ENCODE assay signal across 10 cellular contexts in the genomic region with DNA sequence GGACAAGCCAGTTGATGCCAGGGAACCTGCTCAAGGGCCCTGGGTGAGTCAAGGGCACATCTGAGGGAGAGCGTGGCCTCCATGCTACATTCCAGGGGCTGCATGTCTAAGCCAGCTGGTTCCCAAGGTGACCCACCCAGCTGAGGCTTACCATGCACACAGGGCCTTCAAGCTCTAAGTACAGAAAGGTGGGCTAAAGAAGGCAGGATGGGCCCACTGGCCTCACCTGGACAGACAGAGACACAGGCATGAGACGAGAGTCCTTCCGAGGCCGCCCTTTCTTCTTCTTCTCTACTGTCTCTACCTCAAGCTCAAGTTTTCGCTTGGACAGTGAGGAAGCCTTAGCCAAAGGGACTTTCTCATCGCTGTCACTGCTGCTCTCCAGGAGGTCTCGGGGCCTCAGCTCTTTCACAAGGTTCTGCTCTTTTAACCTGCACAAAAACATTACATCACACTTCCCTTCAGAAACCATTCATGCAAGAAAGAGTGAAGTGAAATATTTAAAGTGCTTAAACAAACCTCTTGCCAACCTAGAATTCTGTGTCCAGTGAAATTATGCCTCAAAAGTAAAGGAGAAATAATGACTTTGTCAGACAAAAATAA.
A peak's percentile ranks its signal among the peaks of the same experiment; 100 is the strongest.
DNase-seq lines count a peak whose midpoint lies in the region; ATAC-seq, FAIRE-seq and TF ChIP-seq lines count a peak whose summit lies in the region.
"Had no signal": no experiment of that assay in that cellular context is flagged by ENCODE, and none has a peak within 500 bp of the region (broad histone marks: within the 10 kb centered on the region; RNA-seq: fewer than 3 reads in every experiment).

No MANE protein-coding gene starts in this region.

- no peak for FAIRE-seq in HTR-8/SVneo (lab: Jason Lieb, UNC)

- no peaks in the 10 kb centered on the region for H3K4me1 ChIP-seq in right atrium auricular region
- H3K4me1 ChIP-seq in right cardiac atrium (ENCODE audit: control insufficient read depth, insufficient read depth, low read length) = no peaks in the 10 kb centered on the region

- DNase-seq in right atrium auricular region (ENCODE audit: low spot score) = peak; percentile 44
- no peak for DNase-seq in right cardiac atrium
- peak; percentile 87 for DNase-seq in SKM-1 treated with dmso at 0.1 percent for 144 hours (lab: John Stamatoyannopoulos, UW; ENCODE audit: unreplicated experiment)
- no peak for DNase-seq in HTR-8/SVneo (ENCODE audit: insufficient read length, low spot score)
- no peak for DNase-seq in NCI-H2227 treated with DMSO at 0.1 percent for 48 hours (lab: John Stamatoyannopoulos, UW)
- no peak for DNase-seq in NCI-H2029 (lab: John Stamatoyannopoulos, UW)
- DNase-seq: erythroblast had no signal

- H3K9me3 ChIP-seq in right atrium auricular region = no peaks in the 10 kb centered on the region
- H3K9me3 ChIP-seq in right cardiac atrium (ENCODE audit: control insufficient read depth, low read length) = no peaks in the 10 kb centered on the region

- peaks cover 58% of the 10 kb centered on the region for H3K36me3 ChIP-seq in right atrium auricular region

- no peak for TF ChIP-seq CTCF in right atrium auricular region (IDR thresholded peaks at IDR 0.05)

- ATAC-seq in right cardiac atrium = no peak
- ATAC-seq in HG03060 (IDR thresholded peaks at IDR 0.05; ENCODE audit: low read depth, unreplicated experiment) = peak; percentile 75
- no peak for ATAC-seq in HG02571 (IDR thresholded peaks at IDR 0.05; ENCODE audit: unreplicated experiment)
- ATAC-seq: Panc1 had no signal

- 95% methylated on average over 7 of the region's 7 CpGs for WGBS in right cardiac atrium

- H3K27ac ChIP-seq in right atrium auricular region (no peak overlapping the region), right cardiac atrium (ENCODE audit: low read length) (no peak overlapping the region)

- no peak overlapping the region for H3K4me3 ChIP-seq in right atrium auricular region
- no peak overlapping the region for H3K4me3 ChIP-seq in right cardiac atrium (ENCODE audit: low read length)

- H3K27me3 ChIP-seq in right atrium auricular region = no peaks in the 10 kb centered on the region
- H3K27me3 ChIP-seq in right cardiac atrium (ENCODE audit: control insufficient read depth, insufficient read depth) = no peaks in the 10 kb centered on the region

- intact Hi-C loops in right cardiac atrium (cut with DNase I) = no loop called here

Comparison
In these comparisons a context has a peak if more than half of its experiments do, and no peak if none do; other contexts are left out.
1. DNase-seq: peak in right atrium auricular region (single experiment) and SKM-1 treated with dmso at 0.1 percent for 144 hours (single experiment); none in right cardiac atrium (0 of 3), HTR-8/SVneo (single experiment), NCI-H2227 treated with DMSO at 0.1 percent for 48 hours (single experiment) and NCI-H2029 (single experiment).